ENCODE assay signal across 1 cellular context in the genomic region with DNA sequence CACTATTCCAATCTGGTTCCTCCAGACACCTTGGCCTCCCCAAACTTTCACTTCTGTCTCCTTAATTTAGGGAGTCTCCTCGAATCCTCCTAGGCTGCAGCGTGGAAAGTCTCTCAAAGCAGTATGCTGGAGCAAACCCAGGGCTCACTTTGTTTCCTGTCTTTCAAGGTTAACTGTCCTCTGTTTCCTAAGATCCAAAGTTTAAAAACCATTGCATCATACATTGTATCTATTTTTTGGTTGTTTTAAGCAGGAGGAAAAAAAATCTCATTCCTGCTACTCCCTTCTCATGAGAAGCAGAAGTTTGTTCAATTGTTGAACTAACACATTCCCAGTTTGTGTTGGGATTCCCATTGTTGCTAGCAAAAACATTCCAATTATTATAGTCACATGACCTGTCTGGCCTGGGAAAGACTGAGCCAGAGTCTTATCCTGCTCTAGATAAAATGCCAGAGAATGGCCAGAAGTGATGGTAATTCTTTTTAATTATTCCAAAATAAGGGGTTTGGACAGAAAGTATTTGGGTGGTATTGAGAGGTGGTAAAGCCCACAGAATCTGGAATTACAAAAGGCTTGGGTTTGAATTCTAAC.
TF ChIP-seq lines count a peak whose summit lies in the region.

No MANE protein-coding gene starts in this region.

TF ChIP-seq in H1, 55 proteins besides CTCF, POLR2A, EP300 and RAD21 (continued from another document):
- TF ChIP-seq BRCA1 (IDR thresholded peaks at IDR 0.05; ENCODE audit: low read depth, low read length) (no peak), EGR1 (IDR thresholded peaks at IDR 0.05; ENCODE audit: borderline replicate concordance, low read depth, low read length) (no peak), SP1 (IDR thresholded peaks at IDR 0.05; ENCODE audit: low read depth, low read length) (no peak), SAP30 (IDR thresholded peaks at IDR 0.05; ENCODE audit: insufficient read depth, insufficient replicate concordance, low read length) (no peak), NRF1 (IDR thresholded peaks at IDR 0.05; ENCODE audit: low read depth, low read length) (no peak), HDAC6 (IDR thresholded peaks at IDR 0.05; ENCODE audit: low read depth, low read length) (no peak), SUZ12 (IDR thresholded peaks at IDR 0.05; ENCODE audit: low read length) (no peak)
